8 cellular contexts compared by ENCODE assay signal in the genomic region with DNA sequence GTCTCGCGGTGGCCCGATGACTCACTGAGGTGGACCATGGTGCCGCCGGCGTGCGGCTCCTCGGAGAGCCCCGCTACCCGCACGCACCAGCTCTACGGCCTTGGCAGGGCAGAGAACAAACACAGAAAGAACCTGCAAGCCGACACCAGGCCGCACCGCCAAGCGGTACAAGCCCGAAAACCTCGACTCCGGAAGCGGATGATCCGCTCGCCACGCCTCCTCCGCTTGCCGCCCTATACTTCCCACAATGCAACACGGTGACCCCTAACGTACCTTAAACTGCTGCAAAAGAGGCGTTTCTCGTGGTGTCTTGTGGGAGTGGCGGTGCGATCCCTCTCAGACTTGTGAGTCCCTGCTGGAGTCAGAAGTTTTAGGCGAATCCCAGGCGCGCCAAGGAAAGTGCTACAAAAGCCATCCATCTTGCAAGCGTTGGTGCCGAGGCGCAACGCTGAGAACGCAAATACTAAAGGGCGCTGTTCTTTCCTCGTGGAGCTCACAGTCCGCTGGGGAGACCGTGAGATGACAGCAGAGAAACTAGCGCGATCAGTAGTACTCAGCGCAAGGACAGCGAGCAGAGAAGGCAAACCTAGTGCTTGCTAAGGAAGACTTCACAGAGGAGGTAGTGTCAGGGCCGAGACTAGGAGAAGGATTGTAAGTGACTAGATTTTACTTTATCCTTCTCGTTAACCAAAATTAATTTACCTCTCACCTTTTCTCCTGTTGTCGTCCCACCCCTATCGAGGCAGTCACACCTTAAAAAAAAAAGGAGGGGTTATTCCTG.
DNase-seq lines count a peak whose midpoint lies in the region; ATAC-seq and TF ChIP-seq lines count a peak whose summit lies in the region.

A gene (minus strand): TSS at position 200 of the 781 bp plus-strand sequence. CDS start 162 bp downstream, at position 38.

- peak; percentile 78 for ATAC-seq in HG03196 (IDR thresholded peaks at IDR 0.05; ENCODE audit: unreplicated experiment)

- in situ Hi-C loops in GM18951 (cut with MboI; ENCODE audit: low sequenced_read_pairs, unreplicated experiment) = loop anchor here (10.0 kb wide), 1 partner anchor 392 kb away; a partner anchor contains a TSS

- DNase-seq in AG08395 (ENCODE audit: low spot score) (peak; percentile 96), NCI-H345 treated with DMSO at 0.1 percent for 48 hours (lab: John Stamatoyannopoulos, UW; ENCODE audit: unreplicated experiment) (peak; percentile 85), iris pigment epithelial cell (ENCODE audit: low read depth) (peak; percentile 98)
- peak; percentile 74 to 86 (median 82) for DNase-seq in activated CD4-positive, CD25-positive, alpha-beta regulatory T cell (lab: John Stamatoyannopoulos, UW)
- peak; percentile 94 for DNase-seq in central memory CD4-positive, alpha-beta T cell
- peak; percentile 86 to 89 for DNase-seq in stimulated activated CD4-positive, alpha-beta T cell treated with anti-CD3 and anti-CD28 coated beads, Interleukin-12 subunit alpha, Interleukin-12 subunit beta, amount 100 ng/mL, for 24 hours (ENCODE audit: low read depth in 2 of 2)

- TF ChIP-seq POLR2A in GM18951 (IDR thresholded peaks at IDR 0.05; ENCODE audit: extremely low read depth, insufficient read depth, insufficient read length) = peak; percentile 91

Comparison
In these comparisons a context has a peak if more than half of its experiments do, and no peak if none do; other contexts are left out.
1. Peak in every context shown above with its lines: DNase-seq and ATAC-seq.